10 cellular contexts compared by ENCODE assay signal in the genomic region with DNA sequence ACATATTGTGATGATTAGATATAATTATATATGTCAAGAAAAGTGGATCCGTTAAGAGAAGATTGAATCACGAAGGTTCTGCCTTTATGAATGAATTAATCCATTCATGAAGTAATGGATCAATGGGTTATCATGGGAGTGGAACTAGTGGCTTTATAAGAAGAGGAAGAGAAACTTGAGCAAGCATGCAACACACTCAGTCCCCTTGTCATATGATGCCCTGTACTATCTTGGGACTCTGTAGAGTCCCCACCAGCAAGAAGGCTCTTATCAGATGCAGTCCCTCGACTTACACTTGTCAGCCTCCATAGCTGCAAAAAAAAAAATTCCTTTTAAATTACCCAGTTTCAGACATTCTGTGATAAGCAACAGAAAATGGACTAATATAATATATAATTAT.
A peak's percentile ranks its signal among the peaks of the same experiment; 100 is the strongest.
DNase-seq lines count a peak whose midpoint lies in the region; ATAC-seq and TF ChIP-seq lines count a peak whose summit lies in the region.
"Had no signal": no experiment of that assay in that cellular context is flagged by ENCODE, and none has a peak within 500 bp of the region (broad histone marks: within the 10 kb centered on the region; RNA-seq: fewer than 3 reads in every experiment).

No MANE protein-coding gene starts in this region.

- no peak overlapping the region for H2BK5ac ChIP-seq in mesendoderm (ENCODE audit: low read length)

- no peaks in the 10 kb centered on the region for H3K79me1 ChIP-seq in mesendoderm (ENCODE audit: low read length)

- DNase-seq in globus pallidus (ENCODE audit: low spot score), result peak; percentile 23
- no peak for DNase-seq in EL
- DNase-seq in mucosa of descending colon, result no peak
- no peak for DNase-seq in mesendoderm
- no peak for DNase-seq in RKO (ENCODE audit: low spot score)
- DNase-seq: activated T-cell treated with anti-CD3 and anti-CD28 coated beads, Interleukin-2, amount 50 U/mL, for 4 hours; CD4-positive, alpha-beta T cell had no signal

- H2BK15ac ChIP-seq in mesendoderm (replicated peaks; ENCODE audit: low read depth), result no peak overlapping the region

- H3K4me1 ChIP-seq in mucosa of descending colon (ENCODE audit: low read depth), result no peaks in the 10 kb centered on the region
- H3K4me1 ChIP-seq in mesendoderm (ENCODE audit: control insufficient read depth, low read depth, low read length), result no peaks in the 10 kb centered on the region

- H2AK5ac ChIP-seq in mesendoderm (ENCODE audit: low read length), result no peak overlapping the region

- 100% methylated on average over 1 of the region's 3 CpGs for WGBS in mesendoderm (ENCODE audit: extremely low coverage, insufficient coverage, low lambda C conversion rate)

- no peak overlapping the region for H3K4me2 ChIP-seq in mesendoderm (ENCODE audit: low read length)

- H3K27ac ChIP-seq in mesendoderm (ENCODE audit: low read depth, low read length), result no peak overlapping the region

- ATAC-seq in GM18907 (IDR thresholded peaks at IDR 0.05; ENCODE audit: unreplicated experiment) (peak; percentile 88), GM21723 (IDR thresholded peaks at IDR 0.05; ENCODE audit: unreplicated experiment) (peak; percentile 93), HG03432 (IDR thresholded peaks at IDR 0.05; ENCODE audit: unreplicated experiment) (peak; percentile 95), mucosa of descending colon (no peak)
- ATAC-seq: activated T-cell treated with anti-CD3 and anti-CD28 coated beads, Interleukin-2, amount 50 U/mL, for 4 hours had no signal

- no peak for TF ChIP-seq CTCF in mucosa of descending colon (IDR thresholded peaks at IDR 0.05)

- no peak overlapping the region for H3K4ac ChIP-seq in mesendoderm (ENCODE audit: low read depth, low read length)

- H4K8ac ChIP-seq in mesendoderm (ENCODE audit: low read depth, low read length), result no peak overlapping the region

- no peaks in the 10 kb centered on the region for H3K79me2 ChIP-seq in mesendoderm (ENCODE audit: control insufficient read depth, insufficient read depth, low read length)

- H3K36me3 ChIP-seq in mucosa of descending colon (ENCODE audit: low read depth) (no peaks in the 10 kb centered on the region), mesendoderm (ENCODE audit: control insufficient read depth, insufficient read depth, low read length) (no peaks in the 10 kb centered on the region)

- H3K4me3 ChIP-seq in mucosa of descending colon, result no peak overlapping the region
- no peak overlapping the region for H3K4me3 ChIP-seq in mesendoderm (ENCODE audit: low read length)

- no peak overlapping the region for H3K23ac ChIP-seq in mesendoderm (ENCODE audit: low read length)

- intact Hi-C loops in mucosa of descending colon (cut with DNase I, micrococcal nuclease), result no loop called here

- H3K9me3 ChIP-seq in mucosa of descending colon, result no peaks in the 10 kb centered on the region

- H3K9ac ChIP-seq in mesendoderm (ENCODE audit: low read length), result no peak overlapping the region

- H3K56ac ChIP-seq in mesendoderm (ENCODE audit: low read length), result no peak overlapping the region

- no peaks in the 10 kb centered on the region for H3K27me3 ChIP-seq in mesendoderm (ENCODE audit: insufficient read depth, low read length, poor library complexity)

- H4K5ac ChIP-seq in mesendoderm (ENCODE audit: low read length), result no peak overlapping the region

- no peak overlapping the region for H3K18ac ChIP-seq in mesendoderm (ENCODE audit: low read length)

- no peak overlapping the region for H2BK120ac ChIP-seq in mesendoderm (ENCODE audit: low read depth, low read length)
